ENCODE assay signal across 23 cellular contexts in genomic region chr7:37430126-37430525, GRCh38.
"Had no signal": no experiment of that assay in that cellular context is flagged by ENCODE, and none has a peak within 500 bp of the region (broad histone marks: within the 10 kb centered on the region; RNA-seq: fewer than 3 reads in every experiment).

No MANE protein-coding gene starts in this region.

- ATAC-seq: heart right ventricle; naive thymus-derived CD4-positive, alpha-beta T cell; natural killer cell treated with Interleukin-12 subunit alpha and Interleukin-12 subunit beta and Interleukin-15 and Interleukin-18, amount 100 ng/mL, for 72 hours; stimulated activated naive CD8-positive, alpha-beta T cell treated with anti-CD3 and anti-CD28 coated beads, Interleukin-15, Interleukin-2, amounts not matched to agents 100 U/mL and 50 U/mL, for 24 hours had no signal

- H3K4me2 ChIP-seq: hepatocyte, smooth muscle cell had no signal

- H3K79me2 ChIP-seq: hepatocyte had no signal

- DNase-seq: heart right ventricle; islet precursor cell; left ventricle myocardium inferior; mammary epithelial cell; mesenchymal stem cell; naive thymus-derived CD4-positive, alpha-beta T cell; ovary; right lobe of liver; stimulated activated CD4-positive, alpha-beta T cell treated with anti-CD3 and anti-CD28 coated beads, Interleukin-1b, Interleukin-23, amount 100 ng/mL, for 48 hours; stimulated activated CD4-positive, alpha-beta T cell treated with anti-CD3 and anti-CD28 coated beads, Interleukin-2, amount 100 ng/mL, for 48 hours; stimulated activated CD4-positive, alpha-beta T cell treated with anti-CD3 and anti-CD28 coated beads, Interleukin-4, amount 100 ng/mL, for 4 hours; stimulated activated CD8-positive, alpha-beta memory T cell treated with anti-CD3 and anti-CD28 coated beads, Interleukin-4, amount 100 ng/mL, for 48 hours; stimulated activated naive B cell treated with anti-CD40 and anti-IgM and Interleukin-4, amounts not matched to agents 10 μg/mL and 1 μg/mL and 100 μg/mL, for 72 hours; stimulated activated naive CD8-positive, alpha-beta T cell treated with anti-CD3 and anti-CD28 coated beads, Interleukin-15, Interleukin-2, amounts not matched to agents 100 U/mL and 50 U/mL, for 24 hours; stomach; testis; transverse colon; uterus had no signal

- H3K27ac ChIP-seq: heart right ventricle, hepatocyte, left ventricle myocardium inferior, ovary, right atrium auricular region, right lobe of liver, stomach, testis, transverse colon, uterus had no signal

- H3K27me3 ChIP-seq: hepatocyte, ovary, right atrium auricular region, right lobe of liver, stomach, testis, thyroid gland, transverse colon, uterus had no signal

- H3K4me1 ChIP-seq: stomach, uterus had no signal

- H3K9me3 ChIP-seq: heart right ventricle, left ventricle myocardium inferior, ovary, right atrium auricular region, right lobe of liver, stomach, testis, thyroid gland, transverse colon, uterus had no signal

- H3K4me3 ChIP-seq: heart right ventricle, hepatocyte, left ventricle myocardium inferior, ovary, right atrium auricular region, right lobe of liver, smooth muscle cell, stomach, testis, thyroid gland, transverse colon, uterus had no signal

- H3K36me3 ChIP-seq: left ventricle myocardium inferior, ovary, right atrium auricular region, stomach, transverse colon, uterus had no signal

- H2AFZ ChIP-seq: hepatocyte had no signal
